In the genomic region with DNA sequence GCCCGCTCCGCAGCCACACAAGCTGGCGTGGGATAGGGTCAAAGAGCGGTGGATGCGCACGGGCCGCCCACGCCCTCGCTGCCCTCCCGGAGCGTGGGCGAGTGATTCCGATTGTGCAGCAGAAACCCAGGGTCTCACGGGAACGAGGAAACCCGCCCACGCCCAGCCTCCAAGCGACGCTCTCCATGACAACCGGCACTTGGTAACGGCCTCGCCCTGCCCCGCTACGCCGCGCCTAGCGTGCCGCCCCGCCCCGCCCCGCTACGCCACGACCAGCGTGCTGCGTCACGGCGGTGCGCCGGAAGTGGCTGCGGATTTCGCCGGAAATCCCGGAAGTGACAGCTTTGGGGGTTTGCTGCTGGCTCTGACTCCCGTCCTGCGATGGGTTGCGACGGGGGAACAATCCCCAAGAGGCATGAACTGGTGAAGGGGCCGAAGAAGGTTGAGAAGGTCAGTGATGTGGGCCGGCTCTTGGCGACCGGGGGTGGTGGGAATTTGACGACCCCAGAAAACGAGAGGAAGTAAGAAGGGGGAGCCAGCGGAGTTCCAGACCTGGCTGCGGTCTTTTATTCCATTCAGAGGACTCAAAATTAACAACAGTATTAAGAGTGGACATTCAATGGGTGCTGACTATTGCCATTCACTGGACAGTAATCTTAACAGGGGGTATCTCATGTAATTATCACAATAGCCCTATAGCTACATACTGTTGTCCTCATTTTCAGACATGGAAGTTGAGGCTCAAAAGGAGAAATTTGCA, we compare ENCODE assay signal across 9 cellular contexts. TPM values are rescaled to one million over a fixed set of nuclear protein-coding genes. Genes with fewer than 3 reads are reported as not detected.
A peak's percentile ranks its signal among the peaks of the same experiment; 100 is the strongest.
DNase-seq lines count a peak whose midpoint lies in the region; ATAC-seq, FAIRE-seq and TF ChIP-seq lines count a peak whose summit lies in the region.
"Had no signal": no experiment of that assay in that cellular context is flagged by ENCODE, and none has a peak within 500 bp of the region (broad histone marks: within the 10 kb centered on the region; RNA-seq: fewer than 3 reads in every experiment).

A gene with protein sequence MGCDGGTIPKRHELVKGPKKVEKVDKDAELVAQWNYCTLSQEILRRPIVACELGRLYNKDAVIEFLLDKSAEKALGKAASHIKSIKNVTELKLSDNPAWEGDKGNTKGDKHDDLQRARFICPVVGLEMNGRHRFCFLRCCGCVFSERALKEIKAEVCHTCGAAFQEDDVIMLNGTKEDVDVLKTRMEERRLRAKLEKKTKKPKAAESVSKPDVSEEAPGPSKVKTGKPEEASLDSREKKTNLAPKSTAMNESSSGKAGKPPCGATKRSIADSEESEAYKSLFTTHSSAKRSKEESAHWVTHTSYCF (plus strand): TSS at position 311 of the 760 bp plus-strand sequence. CDS start 71 bp downstream, at position 382.

- peak; percentile 80 to 85 for DNase-seq in AML-193 (lab: John Stamatoyannopoulos, UW)
- DNase-seq in NCI-H510A (lab: John Stamatoyannopoulos, UW) = peak; percentile 76
- DNase-seq in activated CD4-positive, alpha-beta T cell treated with anti-CD3 and anti-CD28 coated beads for 1 hour = peak; percentile 95
- DNase-seq in cerebellum (ENCODE audit: low spot score) = peak; percentile 93
- DNase-seq in kidney = peak; percentile 98
- DNase-seq in stimulated activated CD4-positive, alpha-beta T cell treated with anti-CD3 and anti-CD28 coated beads, Interleukin-15, amount 100 ng/mL, for 1 hour (ENCODE audit: low read depth in 1 of 2, low spot score in 1 of 2) = peak; percentile 92 to 96

- H3K9me3 ChIP-seq in kidney (ENCODE audit: control insufficient read depth in 1 of 2, low read length in 2 of 2) = no peaks in the 10 kb centered on the region

- no peak for FAIRE-seq in kidney (lab: Jason Lieb, UNC)
- FAIRE-seq: colon had no signal

- H3K4me1 ChIP-seq in kidney (ENCODE audit: control insufficient read depth in 1 of 2, insufficient read depth in 1 of 2, low read depth in 1 of 2, low read length in 2 of 2) = peaks cover 0 to 8% of the 10 kb centered on the region in 2 donors

- H3K36me3 ChIP-seq in kidney (ENCODE audit: control insufficient read depth in 1 of 2, insufficient read depth in 2 of 2, low read length in 2 of 2) = peaks cover 4 to 5% of the 10 kb centered on the region in 2 donors

- peak; percentile 2 for TF ChIP-seq CTCF in kidney (IDR thresholded peaks at IDR 0.05; ENCODE audit: borderline replicate concordance, extremely low read depth, insufficient read depth)

- ATAC-seq in HG03378 (IDR thresholded peaks at IDR 0.05; ENCODE audit: unreplicated experiment) = peak; percentile 95

- intact Hi-C loops in kidney (cut with DNase I) = no loop called here

- H3K4me3 ChIP-seq in kidney (ENCODE audit: low read length in 2 of 2) = peak within 1 kb of the TSS; percentile 96 to 99

- peak within 1 kb of the TSS; percentile 76 to 85 for H3K9ac ChIP-seq in kidney (ENCODE audit: low read length in 2 of 2)

- TF ChIP-seq POLR2A in GM19099 (IDR thresholded peaks at IDR 0.05; ENCODE audit: extremely low read depth, insufficient read length, low read depth) = peak; percentile 83

- H3K27ac ChIP-seq in kidney (ENCODE audit: low read depth in 2 of 2, low read length in 2 of 2) = peak within 1 kb of the TSS; percentile 72 to 86

RNA-seq across cellular contexts. Expression of the gene that starts here (rescaled TPM):
- total RNA-seq in cerebellum (32.2 TPM), kidney (75.1 TPM)
- polyA plus RNA-seq in kidney (ENCODE audit: insufficient read depth, low read depth, low replicate concordance) = 112 TPM

Comparison
In these comparisons a context has a peak if more than half of its experiments do, and no peak if none do; other contexts are left out.
1. Peak in every context shown above with its lines: DNase-seq, ATAC-seq, H3K4me3 ChIP-seq and H3K27ac ChIP-seq.